18 cellular contexts compared by ENCODE assay signal in the genomic region with DNA sequence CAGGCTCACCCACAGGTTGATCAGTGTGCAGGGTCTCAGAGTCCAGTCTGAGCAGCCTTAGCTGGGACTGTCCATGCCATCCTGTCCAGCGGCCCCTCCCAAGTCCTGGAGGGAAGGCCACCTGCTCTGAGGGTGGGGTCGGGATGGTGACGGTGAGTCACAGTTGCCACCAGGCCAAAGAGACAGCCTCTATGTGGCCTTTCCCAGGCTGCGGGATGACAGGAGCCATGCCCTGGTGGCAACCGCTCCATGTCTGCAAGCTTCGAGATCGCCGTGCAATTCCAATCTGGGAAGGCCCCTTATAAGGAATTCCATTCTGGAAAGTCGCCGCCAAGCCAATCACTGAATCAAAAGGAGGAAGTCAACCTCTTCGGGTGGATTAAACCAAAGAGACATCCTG. TPM values are rescaled to one million over a fixed set of nuclear protein-coding genes. Genes with fewer than 3 reads are reported as not detected.
DNase-seq lines count a peak whose midpoint lies in the region; ATAC-seq, FAIRE-seq and TF ChIP-seq lines count a peak whose summit lies in the region.
"Had no signal": no experiment of that assay in that cellular context is flagged by ENCODE, and none has a peak within 500 bp of the region (broad histone marks: within the 10 kb centered on the region; RNA-seq: fewer than 3 reads in every experiment).

No MANE protein-coding gene starts in this region.

- FAIRE-seq in A549 (lab: Jason Lieb, UNC) (no peak), H1 (lab: Jason Lieb, UNC) (no peak), H54 (lab: Jason Lieb, UNC) (no peak)

- H3K14ac ChIP-seq in H1 (ENCODE audit: insufficient read length) = no peak overlapping the region
- no peak overlapping the region for H3K14ac ChIP-seq in neuronal stem cell (ENCODE audit: low read length)
- H3K14ac ChIP-seq in mesenchymal stem cell (ENCODE audit: low read length in 2 of 2) = no peak overlapping the region

- H2BK120ac ChIP-seq in H1 (replicated peaks; ENCODE audit: low read depth, low read length) (no peak overlapping the region), neuronal stem cell (ENCODE audit: low read depth, low read length) (no peak overlapping the region), mesendoderm (ENCODE audit: low read depth, low read length) (no peak overlapping the region), mesenchymal stem cell (ENCODE audit: low read depth, low read length) (no peak overlapping the region)

- TF ChIP-seq EP300 in A549 (IDR thresholded peaks at IDR 0.05) (no peak), H1 (IDR thresholded peaks at IDR 0.05; ENCODE audit: borderline replicate concordance in 1 of 2, low read depth in 2 of 2, low read length in 2 of 2) (no peak)

- WGBS in A549 (ENCODE audit: missing lambda C conversion rate) = 84% methylated on average over 8 of the region's 11 CpGs
- 91% methylated on average over 11 of the region's 11 CpGs; no CpG with 5 or more reads in 1 of the 2 experiments for WGBS in H1 (ENCODE audit: extremely low coverage in 1 of 2, insufficient coverage in 1 of 2, insufficient read length in 1 of 2, insufficient replicate concordance in 2 of 2, low coverage in 1 of 2, low lambda C conversion rate in 2 of 2, missing lambda C conversion rate in 1 of 2), 2 experiments
- no CpG with 5 or more reads among the region's 11 CpGs for WGBS in neuronal stem cell (ENCODE audit: extremely low coverage in 2 of 2, insufficient read length in 2 of 2, insufficient replicate concordance in 1 of 2), 2 donors
- no CpG with 5 or more reads among the region's 11 CpGs for WGBS in mesendoderm (ENCODE audit: extremely low coverage, insufficient coverage, low lambda C conversion rate)
- WGBS in mesenchymal stem cell = 90% methylated on average over 11 of the region's 11 CpGs

- H3K36me3 Mint-ChIP-seq in stimulated activated effector memory CD8-positive, alpha-beta T cell treated with anti-CD3 and anti-CD28 coated beads, Interleukin-12 subunit alpha, Interleukin-12 subunit beta, amount 100 ng/mL, for 72 hours = no peaks in the 10 kb centered on the region

- H3K79me1 ChIP-seq in H1 (ENCODE audit: low read depth, low read length) (no peaks in the 10 kb centered on the region), neuronal stem cell (ENCODE audit: low read depth, low read length) (no peaks in the 10 kb centered on the region), mesendoderm (ENCODE audit: low read length) (no peaks in the 10 kb centered on the region), mesenchymal stem cell (replicated peaks; ENCODE audit: low read length, poor library complexity, severe bottlenecking) (no peaks in the 10 kb centered on the region)

- no peaks in the 10 kb centered on the region; a peak in 1 of 7 replicates for H3K27me3 ChIP-seq in H1 (replicated peaks in 1 of 4; ENCODE audit: control insufficient read depth in 3 of 4, extremely low read depth in 1 of 4, insufficient read depth in 3 of 4, low read length in 3 of 4)
- peaks cover 0 to 9% (median 0%) of the 10 kb centered on the region in 3 experiments for H3K27me3 ChIP-seq in neuronal stem cell (ENCODE audit: control insufficient read depth in 3 of 3, insufficient read depth in 3 of 3, low read depth in 1 of 3, low read length in 3 of 3)
- no peaks in the 10 kb centered on the region for H3K27me3 ChIP-seq in mesendoderm (ENCODE audit: insufficient read depth, low read length, poor library complexity)
- H3K27me3 ChIP-seq in mesenchymal stem cell (ENCODE audit: control insufficient read depth in 1 of 2, insufficient read depth in 1 of 2, low read length in 2 of 2) = peaks cover 0 to 27% of the 10 kb centered on the region in 2 experiments
- H3K27me3 ChIP-seq: BLaER1 treated with 17β-estradiol and CSF1 and Interleukin-3, amounts not matched to agents 10 nM and 100 nM had no signal

- H3K4me2 ChIP-seq in A549 (no peak overlapping the region), H1 (ENCODE audit: insufficient read depth in 1 of 2, low read depth in 2 of 2, low read length in 2 of 2) (no peak overlapping the region), neuronal stem cell (ENCODE audit: insufficient read depth, low read length, poor library complexity, severe bottlenecking) (no peak overlapping the region), mesendoderm (ENCODE audit: low read length) (no peak overlapping the region), mesenchymal stem cell (ENCODE audit: low read length, poor library complexity, severe bottlenecking) (no peak overlapping the region)

- H4K8ac ChIP-seq in H1 (ENCODE audit: extremely low read depth, insufficient read depth, low read length) (no peak overlapping the region), neuronal stem cell (ENCODE audit: low read depth, low read length) (no peak overlapping the region), mesendoderm (ENCODE audit: low read depth, low read length) (no peak overlapping the region), mesenchymal stem cell (ENCODE audit: low read length) (no peak overlapping the region)

- TF ChIP-seq CTCF in A549 (IDR thresholded peaks at IDR 0.05) (no peak), H1 (IDR thresholded peaks at IDR 0.05; ENCODE audit: control extremely low read depth in 1 of 3, insufficient read depth in 1 of 3, low read depth in 1 of 3, low read length in 3 of 3) (no peak)

- H3K79me2 ChIP-seq in H1 (ENCODE audit: control insufficient read depth in 1 of 2, insufficient read depth in 2 of 2, low read length in 2 of 2) = no peaks in the 10 kb centered on the region
- H3K79me2 ChIP-seq in mesendoderm (ENCODE audit: control insufficient read depth, insufficient read depth, low read length) = no peaks in the 10 kb centered on the region

- H2BK12ac ChIP-seq in H1 (ENCODE audit: low read depth, low read length) (peak overlapping the region; percentile 39; the same call in 1 of the 2 replicates), neuronal stem cell (ENCODE audit: low read length) (no peak overlapping the region), mesenchymal stem cell (ENCODE audit: low read length in 2 of 2) (no peak overlapping the region)

- H3K4me1 ChIP-seq in A549 = peaks cover 25% of the 10 kb centered on the region
- no peaks in the 10 kb centered on the region; a peak in 1 of 7 replicates for H3K4me1 ChIP-seq in H1 (replicated peaks in 1 of 4; ENCODE audit: control insufficient read depth in 3 of 4, insufficient read depth in 4 of 4, low read length in 3 of 4)
- H3K4me1 ChIP-seq in neuronal stem cell (ENCODE audit: control insufficient read depth in 2 of 2, insufficient read depth in 1 of 2, low read depth in 1 of 2, low read length in 2 of 2) = peaks cover 0 to 4% of the 10 kb centered on the region in 2 donors
- no peaks in the 10 kb centered on the region for H3K4me1 ChIP-seq in mesendoderm (ENCODE audit: control insufficient read depth, low read depth, low read length)
- H3K4me1 ChIP-seq in mesenchymal stem cell (ENCODE audit: control insufficient read depth, insufficient read depth, low read depth, low read length) = peaks cover 25% of the 10 kb centered on the region

- H3K4ac ChIP-seq in H1 (replicated peaks; ENCODE audit: insufficient read length, low read depth, low read length) (no peak overlapping the region), neuronal stem cell (ENCODE audit: low read length) (no peak overlapping the region), mesendoderm (ENCODE audit: low read depth, low read length) (no peak overlapping the region), mesenchymal stem cell (ENCODE audit: low read depth in 1 of 2, low read length in 2 of 2) (no peak overlapping the region)

- H3K23ac ChIP-seq in H1 (ENCODE audit: insufficient read length) (no peak overlapping the region), neuronal stem cell (ENCODE audit: low read depth, low read length, poor library complexity) (no peak overlapping the region), mesendoderm (ENCODE audit: low read length) (no peak overlapping the region), mesenchymal stem cell (ENCODE audit: low read length in 2 of 2) (no peak overlapping the region)

- TF ChIP-seq RAD21 in A549 (conservative IDR thresholded peaks at IDR 0.05 in 1 of 2, IDR thresholded peaks at IDR 0.05 in 1 of 2) (no peak), H1 (IDR thresholded peaks at IDR 0.05 in 1 of 2, conservative IDR thresholded peaks at IDR 0.05 in 1 of 2; ENCODE audit: low read depth in 2 of 2, low read length in 2 of 2) (no peak)

- POLR2A ChIA-PET in A549 (lab: Yijun Ruan, JAX) = no interaction called here
- POLR2A ChIA-PET in H1 (lab: Charles Lee; ENCODE audit: partially characterized antibody) = interaction anchor here (1.2 kb wide), 1 partner anchor 11 kb away, joined by 3 read pairs; no protein-coding TSS in a partner anchor

- no peak overlapping the region for H2BK15ac ChIP-seq in H1 (ENCODE audit: low read length)
- H2BK15ac ChIP-seq in neuronal stem cell (ENCODE audit: low read length) = no peak overlapping the region
- no peak overlapping the region for H2BK15ac ChIP-seq in mesendoderm (replicated peaks; ENCODE audit: low read depth)
- no peak overlapping the region for H2BK15ac ChIP-seq in mesenchymal stem cell (ENCODE audit: low read depth, poor library complexity, severe bottlenecking)

- DNase-seq in A549 (ENCODE audit: low read depth in 1 of 2, low spot score in 1 of 2) (no peak), AG20443 (ENCODE audit: low spot score) (peak; percentile 6), H1 (ENCODE audit: low read depth in 1 of 2, low spot score in 2 of 2) (no peak), neuronal stem cell (ENCODE audit: low spot score) (no peak), mesendoderm (no peak), mesenchymal stem cell (no peak), H54 (ENCODE audit: insufficient read length, low spot score) (no peak)
- no peak for DNase-seq in stimulated activated effector memory CD8-positive, alpha-beta T cell treated with anti-CD3 and anti-CD28 coated beads, Interleukin-12 subunit alpha, Interleukin-12 subunit beta, amount 100 ng/mL, for 72 hours (ENCODE audit: low spot score in 2 of 2)
- DNase-seq: GOT3; KG1; NCI-H1092; NCI-H1694; NCI-H2107; NCI-H226; NCI-H69; NK-92 treated with Interleukin-12 subunit alpha and Interleukin-12 subunit beta, amount 100 ng/mL, for 24 hours; OCI-M1 had no signal

- H4K5ac ChIP-seq in H1 (ENCODE audit: insufficient read length, low read depth, low read length) = no peak overlapping the region
- H4K5ac ChIP-seq in mesendoderm (ENCODE audit: low read length) = no peak overlapping the region

- TF ChIP-seq POLR2A in A549 (IDR thresholded peaks at IDR 0.05; ENCODE audit: low read length) (no peak), H1 (IDR thresholded peaks at IDR 0.05; ENCODE audit: control extremely low read depth in 1 of 2, low read depth in 2 of 2, low read length in 2 of 2) (no peak), H54 (IDR thresholded peaks at IDR 0.05; ENCODE audit: low read depth, low read length) (no peak)

- H2AK5ac ChIP-seq in H1 (ENCODE audit: low read depth, low read length) (no peak overlapping the region), neuronal stem cell (ENCODE audit: low read depth, low read length) (peak overlapping the region; percentile 20), mesendoderm (ENCODE audit: low read length) (no peak overlapping the region), mesenchymal stem cell (ENCODE audit: low read length, severe bottlenecking) (no peak overlapping the region)

- H3K4me3 Mint-ChIP-seq in stimulated activated effector memory CD8-positive, alpha-beta T cell treated with anti-CD3 and anti-CD28 coated beads, Interleukin-12 subunit alpha, Interleukin-12 subunit beta, amount 100 ng/mL, for 72 hours = no peak overlapping the region

- CTCF ChIA-PET in A549 (lab: Yijun Ruan, JAX) = no interaction called here
- CTCF ChIA-PET in H1 (lab: Charles Lee; ENCODE audit: partially characterized antibody) = interaction anchor here (0.6 kb wide), 1 partner anchor 24 kb away, joined by 3 read pairs; no protein-coding TSS in a partner anchor

- peaks cover 3% of the 10 kb centered on the region for H3K9me3 Mint-ChIP-seq in stimulated activated effector memory CD8-positive, alpha-beta T cell treated with anti-CD3 and anti-CD28 coated beads, Interleukin-12 subunit alpha, Interleukin-12 subunit beta, amount 100 ng/mL, for 72 hours

- H3K18ac ChIP-seq in H1 (ENCODE audit: extremely low read depth, low read length) = no peak overlapping the region
- peak overlapping the region; percentile 70 for H3K18ac ChIP-seq in neuronal stem cell (ENCODE audit: low read length)
- no peak overlapping the region for H3K18ac ChIP-seq in mesendoderm (ENCODE audit: low read length)
- H3K18ac ChIP-seq in mesenchymal stem cell (ENCODE audit: low read depth in 1 of 2, low read length in 2 of 2) = no peak overlapping the region

- no peaks in the 10 kb centered on the region for H3K23me2 ChIP-seq in H1 (ENCODE audit: low read depth, low read length)

- H3K36me3 ChIP-seq in H1 (ENCODE audit: control insufficient read depth in 2 of 4, insufficient read depth in 4 of 4, low read length in 3 of 4) = no peaks in the 10 kb centered on the region
- no peaks in the 10 kb centered on the region for H3K36me3 ChIP-seq in neuronal stem cell (replicated peaks in 1 of 2; ENCODE audit: control insufficient read depth in 2 of 2, insufficient read depth in 2 of 2, low read length in 2 of 2)
- no peaks in the 10 kb centered on the region for H3K36me3 ChIP-seq in mesendoderm (ENCODE audit: control insufficient read depth, insufficient read depth, low read length)
- no peaks in the 10 kb centered on the region for H3K36me3 ChIP-seq in mesenchymal stem cell (ENCODE audit: control insufficient read depth in 1 of 2, insufficient read depth in 2 of 2, low read depth in 1 of 2, low read length in 2 of 2)
- H3K36me3 ChIP-seq: BLaER1 treated with 17β-estradiol and CSF1 and Interleukin-3, amounts not matched to agents 10 nM and 100 nM had no signal

- peaks cover 24% of the 10 kb centered on the region for H3K4me1 Mint-ChIP-seq in stimulated activated effector memory CD8-positive, alpha-beta T cell treated with anti-CD3 and anti-CD28 coated beads, Interleukin-12 subunit alpha, Interleukin-12 subunit beta, amount 100 ng/mL, for 72 hours

- H3K4me3 ChIP-seq in A549 (no peak overlapping the region), H1 (ENCODE audit: extremely low read depth in 1 of 4, insufficient read depth in 2 of 4, low read depth in 3 of 4, low read length in 4 of 4) (no peak overlapping the region), neuronal stem cell (ENCODE audit: low read length in 2 of 2) (no peak overlapping the region), mesendoderm (ENCODE audit: low read length) (no peak overlapping the region), mesenchymal stem cell (ENCODE audit: insufficient read depth in 1 of 2, low read depth in 1 of 2, low read length in 2 of 2) (no peak overlapping the region)
- H3K4me3 ChIP-seq: BLaER1 treated with 17β-estradiol and CSF1 and Interleukin-3, amounts not matched to agents 10 nM and 100 nM had no signal

- no peak overlapping the region for H3K9ac ChIP-seq in H1 (replicated peaks in 1 of 4; ENCODE audit: extremely low read depth in 1 of 4, low read depth in 3 of 4, low read length in 3 of 4)
- peak overlapping the region; percentile 71 for H3K9ac ChIP-seq in neuronal stem cell (ENCODE audit: low read depth, low read length, poor library complexity)
- H3K9ac ChIP-seq in mesendoderm (ENCODE audit: low read length) = no peak overlapping the region
- H3K9ac ChIP-seq in mesenchymal stem cell (ENCODE audit: low read length) = no peak overlapping the region
- H3K9ac ChIP-seq: BLaER1 treated with 17β-estradiol and CSF1 and Interleukin-3, amounts not matched to agents 10 nM and 100 nM had no signal

- H2AFZ ChIP-seq in H1 (ENCODE audit: low read length) (no peak overlapping the region), neuronal stem cell (ENCODE audit: low read length) (no peak overlapping the region), mesenchymal stem cell (ENCODE audit: low read depth, low read length) (no peak overlapping the region)

- H4K20me1 ChIP-seq in H1 (replicated peaks in 1 of 2; ENCODE audit: control insufficient read depth in 1 of 2, insufficient read depth in 2 of 2, low read length in 2 of 2) = no peaks in the 10 kb centered on the region
- H4K20me1 ChIP-seq: BLaER1 treated with 17β-estradiol and CSF1 and Interleukin-3, amounts not matched to agents 10 nM and 100 nM had no signal

- H2BK5ac ChIP-seq in H1 (ENCODE audit: low read depth, low read length) (no peak overlapping the region), neuronal stem cell (ENCODE audit: low read length) (no peak overlapping the region), mesendoderm (ENCODE audit: low read length) (no peak overlapping the region), mesenchymal stem cell (ENCODE audit: low read depth, low read length, poor library complexity, severe bottlenecking) (no peak overlapping the region)

- H2BK20ac ChIP-seq in H1 (ENCODE audit: low read length) = no peak overlapping the region

- H3K27ac ChIP-seq in A549 (peak overlapping the region; percentile 82 to 85; a peak in 5 of 6 replicates), H1 (ENCODE audit: low read depth, low read length) (no peak overlapping the region; the same call in 1 of the 2 replicates), neuronal stem cell (replicated peaks; ENCODE audit: low read length) (no peak overlapping the region), mesendoderm (ENCODE audit: low read depth, low read length) (no peak overlapping the region), mesenchymal stem cell (ENCODE audit: low read length, poor library complexity, severe bottlenecking) (no peak overlapping the region)

- no peak for ATAC-seq in A549
- no peak for ATAC-seq in stimulated activated effector memory CD8-positive, alpha-beta T cell treated with anti-CD3 and anti-CD28 coated beads, Interleukin-12 subunit alpha, Interleukin-12 subunit beta, amount 100 ng/mL, for 72 hours

- no peak overlapping the region for H4K91ac ChIP-seq in H1 (replicated peaks; ENCODE audit: insufficient read length, low read length)
- no peak overlapping the region for H4K91ac ChIP-seq in neuronal stem cell (ENCODE audit: low read depth, low read length, poor library complexity)
- H4K91ac ChIP-seq in mesenchymal stem cell (ENCODE audit: low read length) = no peak overlapping the region

- no peak overlapping the region for H3K56ac ChIP-seq in H1 (replicated peaks; ENCODE audit: insufficient read length, low read depth, low read length)
- no peak overlapping the region for H3K56ac ChIP-seq in mesendoderm (ENCODE audit: low read length)

- H3K9me3 ChIP-seq in A549 (peaks cover 9% of the 10 kb centered on the region; the same call in 2 of the 3 replicates), H1 (ENCODE audit: insufficient read depth in 2 of 2, low read depth in 1 of 2, low read length in 1 of 2) (no peaks in the 10 kb centered on the region), neuronal stem cell (replicated peaks in 1 of 2; ENCODE audit: control insufficient read depth in 2 of 2, insufficient read depth in 1 of 2, low read depth in 1 of 2, low read length in 2 of 2) (no peaks in the 10 kb centered on the region), mesenchymal stem cell (ENCODE audit: control insufficient read depth, low read length) (peaks cover 9% of the 10 kb centered on the region)

- H3K27ac Mint-ChIP-seq in stimulated activated effector memory CD8-positive, alpha-beta T cell treated with anti-CD3 and anti-CD28 coated beads, Interleukin-12 subunit alpha, Interleukin-12 subunit beta, amount 100 ng/mL, for 72 hours = no peak overlapping the region

RNA-seq across cellular contexts. Expression of a gene that starts 47.5 kb away (rescaled TPM):
- polyA plus RNA-seq in A549 (2011; rRNA removed) (10.8 and 13.5 TPM in 2 replicates), A549 (2017; fragmentation: RNase III; extraction: RNeasy Plus Mini Kit Qiagen cat#74134 plus additional on column Dnase treatment) (18.2 to 19.5 TPM (median 18.9 TPM) in 3 replicates), H1 (2011; rRNA removed) (16.4 and 22.9 TPM in 2 replicates)
- 9.7 and 13.0 TPM in 2 replicates for polyA plus RNA-seq in A549 (2012; cell fraction: cytosol; rRNA removed)
- 9.9 and 10.5 TPM in 2 replicates for polyA plus RNA-seq in A549 (2012; cell fraction: nucleus; rRNA removed)
- polyA minus RNA-seq in A549 (2011; rRNA and poly(A)+ RNA removed) = 27.6 and 29.8 TPM in 2 replicates
- total RNA-seq in H1 (2021; fragmentation: NEBNext Ultra II Directional; extraction: Animal tissue kit (Norgen Biotek cat#: 25700)) = 27.5 and 28.3 TPM in 2 replicates
- polyA plus RNA-seq in H1 (2011; cell fraction: cytosol; rRNA removed) = 18.9 TPM
- polyA plus RNA-seq in H1 (2011; cell fraction: nucleus; rRNA removed) = 17.0 TPM
- polyA plus RNA-seq in H1 (2012, experiment 1 of 2) = 18.5 to 21.0 TPM (median 20.5 TPM) in 4 replicates
- 16.6 TPM for polyA plus RNA-seq in H1 (2012, experiment 2 of 2)
- polyA plus RNA-seq in H1 (2013, experiment 1 of 2) = 11.5 TPM
- 11.9 TPM for polyA plus RNA-seq in H1 (2013, experiment 2 of 2)
- polyA minus RNA-seq in H1 (2011; rRNA and poly(A)+ RNA removed) = 46.1 and 52.6 TPM in 2 replicates
- 24.7 TPM for polyA minus RNA-seq in H1 (2011; cell fraction: cytosol; rRNA and poly(A)+ RNA removed)
- polyA minus RNA-seq in H1 (2011; cell fraction: nucleus; rRNA and poly(A)+ RNA removed) = 28.3 TPM
- 19.8 TPM for polyA plus RNA-seq in neuronal stem cell (2013, experiment 1 of 2)
- polyA plus RNA-seq in neuronal stem cell (2013, experiment 2 of 2) = 20.4 TPM
- 11.7 TPM for polyA plus RNA-seq in mesendoderm (2013, experiment 1 of 2)
- 11.5 TPM for polyA plus RNA-seq in mesendoderm (2013, experiment 2 of 2)
- 10.6 TPM for polyA plus RNA-seq in mesenchymal stem cell (2013, experiment 1 of 2)
- 10.7 TPM for polyA plus RNA-seq in mesenchymal stem cell (2013, experiment 2 of 2)

Comparison
In these comparisons a context has a peak if more than half of its experiments do, and no peak if none do; other contexts are left out.
1. H3K27ac ChIP-seq: peak in A549 (2 of 2); none in H1 (single experiment), neuronal stem cell (single experiment), mesendoderm (single experiment) and mesenchymal stem cell (single experiment).